Comparison of ENCODE assay signal across 2 cellular contexts in the genomic region with DNA sequence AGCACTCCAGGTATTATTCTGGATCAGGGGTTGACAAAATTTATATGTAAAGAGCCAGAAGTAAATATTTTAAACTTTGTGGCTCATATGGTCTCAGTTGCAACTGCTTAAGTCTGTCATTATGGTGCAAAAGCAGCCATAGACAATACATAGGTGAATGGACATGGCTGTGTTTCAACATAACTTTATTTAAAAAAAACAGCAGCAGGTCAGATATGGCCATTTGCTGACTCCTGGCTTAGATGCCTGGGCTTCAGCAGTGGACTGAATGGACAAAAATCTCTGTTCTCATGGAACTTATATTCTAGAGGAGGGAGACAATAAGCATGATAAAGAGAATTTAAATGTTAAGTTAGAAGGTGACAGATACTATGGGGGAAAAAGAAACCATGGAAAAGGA.
A peak's percentile ranks its signal among the peaks of the same experiment; 100 is the strongest.
TF ChIP-seq lines count a peak whose summit lies in the region.

No MANE protein-coding gene starts in this region.

TF ChIP-seq in GM23338, 12 proteins besides CTCF, POLR2A, EP300 and RAD21:
- no peak for TF ChIP-seq JUNB (IDR thresholded peaks at IDR 0.05; ENCODE audit: unreplicated experiment)
- no peak for TF ChIP-seq POLR2AphosphoS5 (IDR thresholded peaks at IDR 0.05; ENCODE audit: low read depth)
- TF ChIP-seq NANOG (IDR thresholded peaks at IDR 0.05; ENCODE audit: borderline replicate concordance), result no peak
- no peak for TF ChIP-seq EZH2phosphoT487 (IDR thresholded peaks at IDR 0.05; ENCODE audit: unreplicated experiment)
TF ChIP-seq in GM23338: peak in this region for 0.

TF ChIP-seq in K562, 482 proteins besides CTCF, POLR2A, EP300 and RAD21:
- TF ChIP-seq, protein P1, sequence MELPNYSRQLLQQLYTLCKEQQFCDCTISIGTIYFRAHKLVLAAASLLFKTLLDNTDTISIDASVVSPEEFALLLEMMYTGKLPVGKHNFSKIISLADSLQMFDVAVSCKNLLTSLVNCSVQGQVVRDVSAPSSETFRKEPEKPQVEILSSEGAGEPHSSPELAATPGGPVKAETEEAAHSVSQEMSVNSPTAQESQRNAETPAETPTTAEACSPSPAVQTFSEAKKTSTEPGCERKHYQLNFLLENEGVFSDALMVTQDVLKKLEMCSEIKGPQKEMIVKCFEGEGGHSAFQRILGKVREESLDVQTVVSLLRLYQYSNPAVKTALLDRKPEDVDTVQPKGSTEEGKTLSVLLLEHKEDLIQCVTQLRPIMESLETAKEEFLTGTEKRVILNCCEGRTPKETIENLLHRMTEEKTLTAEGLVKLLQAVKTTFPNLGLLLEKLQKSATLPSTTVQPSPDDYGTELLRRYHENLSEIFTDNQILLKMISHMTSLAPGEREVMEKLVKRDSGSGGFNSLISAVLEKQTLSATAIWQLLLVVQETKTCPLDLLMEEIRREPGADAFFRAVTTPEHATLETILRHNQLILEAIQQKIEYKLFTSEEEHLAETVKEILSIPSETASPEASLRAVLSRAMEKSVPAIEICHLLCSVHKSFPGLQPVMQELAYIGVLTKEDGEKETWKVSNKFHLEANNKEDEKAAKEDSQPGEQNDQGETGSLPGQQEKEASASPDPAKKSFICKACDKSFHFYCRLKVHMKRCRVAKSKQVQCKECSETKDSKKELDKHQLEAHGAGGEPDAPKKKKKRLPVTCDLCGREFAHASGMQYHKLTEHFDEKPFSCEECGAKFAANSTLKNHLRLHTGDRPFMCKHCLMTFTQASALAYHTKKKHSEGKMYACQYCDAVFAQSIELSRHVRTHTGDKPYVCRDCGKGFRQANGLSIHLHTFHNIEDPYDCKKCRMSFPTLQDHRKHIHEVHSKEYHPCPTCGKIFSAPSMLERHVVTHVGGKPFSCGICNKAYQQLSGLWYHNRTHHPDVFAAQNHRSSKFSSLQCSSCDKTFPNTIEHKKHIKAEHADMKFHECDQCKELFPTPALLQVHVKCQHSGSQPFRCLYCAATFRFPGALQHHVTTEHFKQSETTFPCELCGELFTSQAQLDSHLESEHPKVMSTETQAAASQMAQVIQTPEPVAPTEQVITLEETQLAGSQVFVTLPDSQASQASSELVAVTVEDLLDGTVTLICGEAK (IDR thresholded peaks at IDR 0.05), result peak; percentile 97
- TF ChIP-seq, protein P1 (CRISPR knock-in tag; IDR thresholded peaks at IDR 0.05), result peak; percentile 89
- TF ChIP-seq JUNB (CRISPR knock-in tag; conservative IDR thresholded peaks at IDR 0.05) (no peak), ZNF384 (IDR thresholded peaks at IDR 0.05; ENCODE audit: low read depth, low read length) (0 out of 2 replicates have a peak, but pooled peaks have one; percentile 57)
TF ChIP-seq in K562: peak in this region for 2.
